In the genomic region with DNA sequence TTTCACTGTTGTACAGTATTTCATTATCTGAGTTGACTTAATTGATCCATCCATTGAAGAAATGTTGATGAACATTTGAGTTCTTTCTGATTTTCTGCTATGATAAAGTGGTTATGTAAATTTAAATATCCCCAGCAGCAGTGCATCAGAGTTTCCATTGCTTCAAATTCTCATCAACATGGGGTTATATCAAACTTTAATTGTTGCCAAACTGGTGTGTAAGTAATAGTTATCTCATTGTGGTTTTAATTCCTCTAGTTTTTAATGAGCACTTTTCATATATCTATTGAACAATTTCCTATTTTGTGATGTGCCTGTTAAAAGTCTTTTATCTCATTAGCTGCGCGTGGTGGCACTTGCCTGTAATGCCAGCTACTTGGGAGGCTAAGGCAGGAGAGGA, we compare ENCODE assay signal across 23 cellular contexts. TPM values are rescaled to one million over a fixed set of nuclear protein-coding genes. Genes with fewer than 3 reads are reported as not detected.
A peak's percentile ranks its signal among the peaks of the same experiment; 100 is the strongest.
DNase-seq lines count a peak whose midpoint lies in the region; ATAC-seq and TF ChIP-seq lines count a peak whose summit lies in the region.
"Had no signal": no experiment of that assay in that cellular context is flagged by ENCODE, and none has a peak within 500 bp of the region (broad histone marks: within the 10 kb centered on the region; RNA-seq: fewer than 3 reads in every experiment).

No MANE protein-coding gene starts in this region.

- H3K36me3 Mint-ChIP-seq in activated CD4-positive, alpha-beta T cell treated with anti-CD3 and anti-CD28 coated beads, Interleukin-2, amount 10 ng/mL, durations not matched to agents 24 days and 14 days (ENCODE audit: low read depth): peaks cover 79% of the 10 kb centered on the region
- peaks cover 29% of the 10 kb centered on the region for H3K36me3 Mint-ChIP-seq in activated naive CD4-positive, alpha-beta T cell treated with anti-CD3 and anti-CD28 coated beads, Interleukin-2, amount 50 U/mL, for 24 hours
- peaks cover 100% of the 10 kb centered on the region for H3K36me3 Mint-ChIP-seq in activated T-helper 17 cell treated with anti-CD3 and anti-CD28 coated beads, Interleukin-2, amount 50 U/mL, for 72 hours (ENCODE audit: low read depth)
- H3K36me3 Mint-ChIP-seq in stimulated activated naive CD8-positive, alpha-beta T cell treated with anti-CD3 and anti-CD28 coated beads, Interleukin-15, Interleukin-2, amounts not matched to agents 100 ng/mL and 50 ng/mL, for 24 hours (ENCODE audit: low read depth): peaks cover 88% of the 10 kb centered on the region

- H3K36me3 ChIP-seq in colonic mucosa: peaks cover 20% of the 10 kb centered on the region

- H3K4me3 ChIP-seq in colonic mucosa: no peak overlapping the region

- no peak overlapping the region for H3K9ac ChIP-seq in colonic mucosa (ENCODE audit: low read depth in 2 of 2, low read length in 2 of 2)

- no peak for DNase-seq in activated CD4-positive, alpha-beta T cell treated with anti-CD3 and anti-CD28 coated beads, Interleukin-2, amount 10 ng/mL, durations not matched to agents 24 days and 14 days
- no peak for DNase-seq in activated CD4-positive, alpha-beta T cell treated with anti-CD3 and anti-CD28 coated beads, Interleukin-2, amount 50 U/mL, for 48 hours
- no peak for DNase-seq in activated naive CD4-positive, alpha-beta T cell treated with anti-CD3 and anti-CD28 coated beads, Interleukin-2, amount 50 U/mL, for 16 hours
- no peak for DNase-seq in colonic mucosa
- no peak for DNase-seq in cerebellar cortex (ENCODE audit: low spot score)
- DNase-seq: AML-193, DMS53, GDM1, GOT3, KBM-7, MM.1S, NCI-H1048, NCI-H1417 treated with DMSO at 0.1 percent for 48 hours, NCI-H187, NCI-H446 treated with DMSO at 0.1 percent for 48 hours, NCI-H526 treated with DMSO at 0.1 percent for 48 hours, SHP77 had no signal

- no peaks in the 10 kb centered on the region for H3K9me3 Mint-ChIP-seq in activated CD4-positive, alpha-beta T cell treated with anti-CD3 and anti-CD28 coated beads, Interleukin-2, amount 10 ng/mL, durations not matched to agents 24 days and 14 days
- no peaks in the 10 kb centered on the region for H3K9me3 Mint-ChIP-seq in activated naive CD4-positive, alpha-beta T cell treated with anti-CD3 and anti-CD28 coated beads, Interleukin-2, amount 50 U/mL, for 24 hours
- no peaks in the 10 kb centered on the region for H3K9me3 Mint-ChIP-seq in activated T-helper 17 cell treated with anti-CD3 and anti-CD28 coated beads, Interleukin-2, amount 50 U/mL, for 72 hours
- no peaks in the 10 kb centered on the region for H3K9me3 Mint-ChIP-seq in stimulated activated naive CD8-positive, alpha-beta T cell treated with anti-CD3 and anti-CD28 coated beads, Interleukin-15, Interleukin-2, amounts not matched to agents 100 ng/mL and 50 ng/mL, for 24 hours

- no peaks in the 10 kb centered on the region for H3K27me3 Mint-ChIP-seq in activated CD4-positive, alpha-beta T cell treated with anti-CD3 and anti-CD28 coated beads, Interleukin-2, amount 10 ng/mL, durations not matched to agents 24 days and 14 days
- H3K27me3 Mint-ChIP-seq in activated naive CD4-positive, alpha-beta T cell treated with anti-CD3 and anti-CD28 coated beads, Interleukin-2, amount 50 U/mL, for 24 hours: no peaks in the 10 kb centered on the region
- no peaks in the 10 kb centered on the region for H3K27me3 Mint-ChIP-seq in activated T-helper 17 cell treated with anti-CD3 and anti-CD28 coated beads, Interleukin-2, amount 50 U/mL, for 72 hours
- no peaks in the 10 kb centered on the region for H3K27me3 Mint-ChIP-seq in stimulated activated naive CD8-positive, alpha-beta T cell treated with anti-CD3 and anti-CD28 coated beads, Interleukin-15, Interleukin-2, amounts not matched to agents 100 ng/mL and 50 ng/mL, for 24 hours

- peak overlapping the region; percentile 60 for H3K27ac Mint-ChIP-seq in activated CD4-positive, alpha-beta T cell treated with anti-CD3 and anti-CD28 coated beads, Interleukin-2, amount 10 ng/mL, durations not matched to agents 24 days and 14 days
- H3K27ac Mint-ChIP-seq in activated naive CD4-positive, alpha-beta T cell treated with anti-CD3 and anti-CD28 coated beads, Interleukin-2, amount 50 U/mL, for 24 hours: peak overlapping the region; percentile 79
- H3K27ac Mint-ChIP-seq in activated T-helper 17 cell treated with anti-CD3 and anti-CD28 coated beads, Interleukin-2, amount 50 U/mL, for 72 hours: peak overlapping the region; percentile 87
- peak overlapping the region; percentile 68 for H3K27ac Mint-ChIP-seq in stimulated activated naive CD8-positive, alpha-beta T cell treated with anti-CD3 and anti-CD28 coated beads, Interleukin-15, Interleukin-2, amounts not matched to agents 100 ng/mL and 50 ng/mL, for 24 hours

- no peak overlapping the region for H3K27ac ChIP-seq in colonic mucosa
- H3K27ac ChIP-seq: C4-2B, HL-60 had no signal

- ATAC-seq in activated T-helper 17 cell treated with anti-CD3 and anti-CD28 coated beads, Interleukin-2, amount 50 U/mL, for 72 hours (replicated peaks): peak; percentile 24
- ATAC-seq: HCT116 had no signal

- no peaks in the 10 kb centered on the region for H3K9me3 ChIP-seq in colonic mucosa

- intact Hi-C loops in activated CD4-positive, alpha-beta T cell treated with anti-CD3 and anti-CD28 coated beads, Interleukin-2, amount 10 ng/mL, durations not matched to agents 24 days and 14 days (cut with micrococcal nuclease): no loop called here
- intact Hi-C loops in colonic mucosa (cut with DNase I): no loop called here

- no peaks in the 10 kb centered on the region for H3K4me1 ChIP-seq in colonic mucosa

- peaks cover 12% of the 10 kb centered on the region for H3K4me1 Mint-ChIP-seq in activated CD4-positive, alpha-beta T cell treated with anti-CD3 and anti-CD28 coated beads, Interleukin-2, amount 10 ng/mL, durations not matched to agents 24 days and 14 days
- H3K4me1 Mint-ChIP-seq in activated naive CD4-positive, alpha-beta T cell treated with anti-CD3 and anti-CD28 coated beads, Interleukin-2, amount 50 U/mL, for 24 hours: peaks cover 19% of the 10 kb centered on the region
- H3K4me1 Mint-ChIP-seq in activated T-helper 17 cell treated with anti-CD3 and anti-CD28 coated beads, Interleukin-2, amount 50 U/mL, for 72 hours: peaks cover 10% of the 10 kb centered on the region
- peaks cover 25% of the 10 kb centered on the region for H3K4me1 Mint-ChIP-seq in stimulated activated naive CD8-positive, alpha-beta T cell treated with anti-CD3 and anti-CD28 coated beads, Interleukin-15, Interleukin-2, amounts not matched to agents 100 ng/mL and 50 ng/mL, for 24 hours (ENCODE audit: low read depth)

- H3K27me3 ChIP-seq in colonic mucosa: no peaks in the 10 kb centered on the region

- no peak overlapping the region for H3K4me3 Mint-ChIP-seq in activated CD4-positive, alpha-beta T cell treated with anti-CD3 and anti-CD28 coated beads, Interleukin-2, amount 10 ng/mL, durations not matched to agents 24 days and 14 days
- H3K4me3 Mint-ChIP-seq in activated naive CD4-positive, alpha-beta T cell treated with anti-CD3 and anti-CD28 coated beads, Interleukin-2, amount 50 U/mL, for 24 hours: peak overlapping the region; percentile 39
- peak overlapping the region; percentile 38 for H3K4me3 Mint-ChIP-seq in activated T-helper 17 cell treated with anti-CD3 and anti-CD28 coated beads, Interleukin-2, amount 50 U/mL, for 72 hours
- H3K4me3 Mint-ChIP-seq in stimulated activated naive CD8-positive, alpha-beta T cell treated with anti-CD3 and anti-CD28 coated beads, Interleukin-15, Interleukin-2, amounts not matched to agents 100 ng/mL and 50 ng/mL, for 24 hours: peak overlapping the region; percentile 3

- TF ChIP-seq CTCF in colonic mucosa (IDR thresholded peaks at IDR 0.05): no peak

RNA-seq across cellular contexts. Expression of gene ZNFX1, which starts 18.1 kb away (rescaled TPM):
- total RNA-seq in activated CD4-positive, alpha-beta T cell treated with anti-CD3 and anti-CD28 coated beads, Interleukin-2, amount 10 ng/mL, durations not matched to agents 24 days and 14 days: 61.2 and 61.5 TPM in 2 replicates
- 10 to 100 TPM; 32.8 to 54.9 TPM for total RNA-seq in activated T-helper 17 cell treated with anti-CD3 and anti-CD28 coated beads, Interleukin-2, amount 50 U/mL, for 72 hours
- total RNA-seq in colonic mucosa: 10 to 100 TPM; 22.7 to 26.7 TPM

RNA-seq across cellular contexts. Expression of gene DDX27, which starts 40.6 kb away (rescaled TPM):
- 56.5 and 56.9 TPM in 2 replicates for total RNA-seq in activated CD4-positive, alpha-beta T cell treated with anti-CD3 and anti-CD28 coated beads, Interleukin-2, amount 10 ng/mL, durations not matched to agents 24 days and 14 days
- 10 to 100 TPM; 35.6 to 56.3 TPM for total RNA-seq in activated T-helper 17 cell treated with anti-CD3 and anti-CD28 coated beads, Interleukin-2, amount 50 U/mL, for 72 hours
- total RNA-seq in colonic mucosa: 10 to 100 TPM; 26.3 to 44.5 TPM
